13 cellular contexts compared by ENCODE assay signal in the genomic region with DNA sequence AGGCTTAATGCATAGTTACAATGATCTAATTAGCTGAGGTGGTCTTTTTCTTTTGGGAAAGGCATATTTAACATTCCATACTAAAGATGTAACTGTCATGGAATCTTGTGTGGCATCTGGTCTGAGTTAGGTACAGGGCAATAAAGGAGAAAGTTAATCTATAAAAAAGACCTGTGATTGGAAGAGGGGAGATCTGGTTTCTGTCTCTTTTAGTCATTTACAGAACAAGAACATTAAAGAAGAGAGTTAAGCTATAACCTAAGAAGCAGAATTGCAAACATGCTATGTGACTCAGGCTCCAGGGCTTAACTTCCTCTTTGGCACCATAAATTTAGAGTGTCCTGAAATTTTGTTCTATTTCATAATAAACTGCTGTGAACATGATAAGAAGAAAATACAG. TPM values are rescaled to one million over a fixed set of nuclear protein-coding genes. Genes with fewer than 3 reads are reported as not detected.
DNase-seq lines count a peak whose midpoint lies in the region; TF ChIP-seq lines count a peak whose summit lies in the region.
"Had no signal": no experiment of that assay in that cellular context is flagged by ENCODE, and none has a peak within 500 bp of the region (broad histone marks: within the 10 kb centered on the region; RNA-seq: fewer than 3 reads in every experiment).

No MANE protein-coding gene starts in this region.

- DNase-seq in MCF 10A (ENCODE audit: unreplicated experiment): no peak
- no peak for DNase-seq in breast epithelium (ENCODE audit: low spot score in 2 of 2)
- peak in 1 of 2 experiments; percentile 27 for DNase-seq in SJCRH30
- peak; percentile 88 for DNase-seq in fibroblast of mammary gland (ENCODE audit: low read depth)
- no peak for DNase-seq in type B pancreatic cell (ENCODE audit: extremely low spot score, unreplicated experiment)
- no peak for DNase-seq in activated CD4-positive, alpha-beta T cell treated with anti-CD3 and anti-CD28 coated beads, Interleukin-2, amount 50 U/mL, for 4 hours
- DNase-seq in PC-9: no peak
- no peak for DNase-seq in effector CD8-positive, alpha-beta T cell (lab: John Stamatoyannopoulos, UW)
- DNase-seq: 8988T; effector memory CD4-positive, alpha-beta T cell; sigmoid colon; thyroid gland had no signal

- intact Hi-C loops in MCF 10A (cut with micrococcal nuclease) (no loop called here), breast epithelium (cut with DNase I; ENCODE audit: low total_unique reads) (no loop called here), PC-9 (cut with micrococcal nuclease; ENCODE audit: unreplicated experiment) (no loop called here)

- H3K4me3 Mint-ChIP-seq in MCF 10A (ENCODE audit: unreplicated experiment) (no peak overlapping the region), type B pancreatic cell (no peak overlapping the region)
- H3K4me3 Mint-ChIP-seq: activated naive CD8-positive, alpha-beta T cell had no signal

- H3K4me1 Mint-ChIP-seq in MCF 10A (ENCODE audit: insufficient read depth, unreplicated experiment): peaks cover 11% of the 10 kb centered on the region
- peaks cover 18% of the 10 kb centered on the region for H3K4me1 Mint-ChIP-seq in type B pancreatic cell (ENCODE audit: unreplicated experiment)

- no peaks in the 10 kb centered on the region for H3K9me3 ChIP-seq in breast epithelium
- H3K9me3 ChIP-seq in SJCRH30 (replicated peaks): no peaks in the 10 kb centered on the region
- H3K9me3 ChIP-seq in PC-9 (ENCODE audit: insufficient read depth, low read depth): no peaks in the 10 kb centered on the region
- H3K9me3 ChIP-seq: sigmoid colon, thyroid gland had no signal

- H3F3A ChIP-seq in PC-9 (ENCODE audit: insufficient read depth, low read depth): no peaks in the 10 kb centered on the region

- CTCF ChIA-PET in MCF 10A (lab: Yijun Ruan, JAX): no interaction called here
- CTCF ChIA-PET in PC-9 (lab: Charles Lee): no interaction called here

- H4K20me1 ChIP-seq in PC-9 (ENCODE audit: insufficient read depth): no peaks in the 10 kb centered on the region

- no peaks in the 10 kb centered on the region for H3K4me1 ChIP-seq in breast epithelium
- peaks cover 25% of the 10 kb centered on the region for H3K4me1 ChIP-seq in SJCRH30
- no peaks in the 10 kb centered on the region for H3K4me1 ChIP-seq in PC-9 (replicated peaks; ENCODE audit: insufficient read depth)
- H3K4me1 ChIP-seq: thyroid gland had no signal

- no peak overlapping the region for H3K4me2 ChIP-seq in PC-9

- H3K27ac Mint-ChIP-seq in MCF 10A (ENCODE audit: low read depth, unreplicated experiment): peak overlapping the region; percentile 10
- peak overlapping the region; percentile 5 for H3K27ac Mint-ChIP-seq in type B pancreatic cell
- H3K27ac Mint-ChIP-seq: activated naive CD8-positive, alpha-beta T cell had no signal

- H3K27ac ChIP-seq in breast epithelium (no peak overlapping the region), SJCRH30 (peak overlapping the region; percentile 86), PC-9 (no peak overlapping the region)
- H3K27ac ChIP-seq: sigmoid colon, thyroid gland had no signal

- H3K9me2 ChIP-seq in PC-9 (ENCODE audit: insufficient read depth): no peaks in the 10 kb centered on the region; the same call in 1 of the 2 replicates

- BruUV-seq in MCF 10A (replicated peaks; lab: Mats Ljungman, UMichigan) (no TSS peak), PC-9 (replicated peaks; lab: Mats Ljungman, UMichigan) (no TSS peak)

- H3K4me3 ChIP-seq in breast epithelium: no peak overlapping the region
- H3K4me3 ChIP-seq in SJCRH30: no peak overlapping the region
- H3K4me3 ChIP-seq in fibroblast of mammary gland (ENCODE audit: control insufficient read depth, low read depth, low read length): no peak overlapping the region
- H3K4me3 ChIP-seq in PC-9: no peak overlapping the region
- H3K4me3 ChIP-seq: sigmoid colon, thyroid gland had no signal

- TF ChIP-seq CTCF in MCF 10A (IDR thresholded peaks at IDR 0.05; ENCODE audit: unreplicated experiment): no peak
- TF ChIP-seq CTCF in breast epithelium (IDR thresholded peaks at IDR 0.05): no peak
- TF ChIP-seq CTCF in fibroblast of mammary gland (conservative IDR thresholded peaks at IDR 0.05; ENCODE audit: control insufficient read depth, insufficient read depth, low read depth, low read length): no peak
- no peak for TF ChIP-seq CTCF in type B pancreatic cell (conservative IDR thresholded peaks at IDR 0.05)
- no peak for TF ChIP-seq CTCF in PC-9 (conservative IDR thresholded peaks at IDR 0.05)

- no peaks in the 10 kb centered on the region for H3K9me3 Mint-ChIP-seq in MCF 10A (ENCODE audit: unreplicated experiment)
- H3K9me3 Mint-ChIP-seq in type B pancreatic cell: no peaks in the 10 kb centered on the region

- H3K36me3 Mint-ChIP-seq in MCF 10A (ENCODE audit: insufficient read depth, unreplicated experiment) (no peaks in the 10 kb centered on the region), type B pancreatic cell (no peaks in the 10 kb centered on the region)

- no peak for TF ChIP-seq POLR2A in breast epithelium (IDR thresholded peaks at IDR 0.05)

- no peaks in the 10 kb centered on the region for H3K27me3 Mint-ChIP-seq in MCF 10A (ENCODE audit: insufficient read depth, unreplicated experiment)
- no peaks in the 10 kb centered on the region for H3K27me3 Mint-ChIP-seq in type B pancreatic cell

- H2AFZ ChIP-seq in PC-9: no peak overlapping the region

- no peaks in the 10 kb centered on the region for H3K79me2 ChIP-seq in PC-9 (ENCODE audit: low read depth)

- H3K27me3 ChIP-seq in breast epithelium (no peaks in the 10 kb centered on the region), SJCRH30 (no peaks in the 10 kb centered on the region), PC-9 (ENCODE audit: insufficient read depth, low read depth) (no peaks in the 10 kb centered on the region)
- H3K27me3 ChIP-seq: sigmoid colon, thyroid gland had no signal

- POLR2A ChIA-PET in MCF 10A (lab: Yijun Ruan, JAX) (interaction anchor here (0.6 to 2.4 kb wide), 4 partner anchors 12 to 61 kb away, joined by 3 to 6 read pairs (median 4); no protein-coding TSS in a partner anchor), PC-9 (lab: Charles Lee; ENCODE audit: unreplicated experiment) (no interaction called here)

- H3K36me3 ChIP-seq in breast epithelium: no peaks in the 10 kb centered on the region
- no peaks in the 10 kb centered on the region for H3K36me3 ChIP-seq in SJCRH30
- H3K36me3 ChIP-seq in PC-9 (ENCODE audit: low read depth): no peaks in the 10 kb centered on the region
- H3K36me3 ChIP-seq: sigmoid colon, thyroid gland had no signal

RNA-seq across cellular contexts. Expression of a gene that starts 47.2 kb away (rescaled TPM):
- total RNA-seq in MCF 10A (2022) (26.3 and 37.0 TPM in 2 replicates), breast epithelium (100 to 1,000 TPM; 114 to 155 (median 119) TPM), type B pancreatic cell (ENCODE audit: low replicate concordance) (50.3 and 65.8 TPM in 2 replicates), PC-9 (2021) (1.7 and 2.1 TPM in 2 replicates)
- total RNA-seq in SJCRH30 (2014; rRNA removed; shearing (Covaris generic)): 71.1 and 71.5 TPM in 2 replicates
